Comparison of ENCODE assay signal across 20 cellular contexts in genomic region chr6:161218222-161218621, GRCh38. TPM values are rescaled to one million over a fixed set of nuclear protein-coding genes. Genes with fewer than 3 reads are reported as not detected.
A peak's percentile ranks its signal among the peaks of the same experiment; 100 is the strongest.
DNase-seq lines count a peak whose midpoint lies in the region; ATAC-seq and TF ChIP-seq lines count a peak whose summit lies in the region.
"Had no signal": no experiment of that assay in that cellular context is flagged by ENCODE, and none has a peak within 500 bp of the region (broad histone marks: within the 10 kb centered on the region; RNA-seq: fewer than 3 reads in every experiment).

No MANE protein-coding gene starts in this region.

- POLR2A ChIA-PET in HCT116 (lab: Charles Lee): no interaction called here

- H3K27ac ChIP-seq in HCT116 (ENCODE audit: low read depth, low read length) (no peak overlapping the region), angular gyrus (ENCODE audit: low read depth, low read length) (peak overlapping the region; percentile 3), foreskin keratinocyte (no peak overlapping the region)
- H3K27ac ChIP-seq: epithelial cell of prostate, right lobe of liver, upper lobe of left lung had no signal

- CTCF ChIA-PET in HCT116 (lab: Charles Lee): no interaction called here

- TF ChIP-seq CTCF in AG10803 (conservative IDR thresholded peaks at IDR 0.05; ENCODE audit: low read length): peak; percentile 18
- TF ChIP-seq CTCF in HCT116 (IDR thresholded peaks at IDR 0.05 in 2 of 3, conservative IDR thresholded peaks at IDR 0.05 in 1 of 3; ENCODE audit: borderline replicate concordance in 1 of 3, insufficient read depth in 1 of 3, low read depth in 2 of 3, low read length in 2 of 3): no peak
- peak; percentile 28 for TF ChIP-seq CTCF in foreskin keratinocyte (conservative IDR thresholded peaks at IDR 0.05)

- no peaks in the 10 kb centered on the region for H4K20me1 ChIP-seq in HCT116 (ENCODE audit: insufficient read depth)

- H3K27me3 ChIP-seq in HCT116 (ENCODE audit: insufficient read depth, low read length) (no peaks in the 10 kb centered on the region), foreskin keratinocyte (no peaks in the 10 kb centered on the region)
- H3K27me3 ChIP-seq: right lobe of liver, upper lobe of left lung had no signal

- DNase-seq in AG10803 (ENCODE audit: low read depth): no peak
- DNase-seq in HCT116 (ENCODE audit: low read depth, low spot score): no peak
- DNase-seq in foreskin keratinocyte: no peak
- no peak for DNase-seq in activated CD4-positive, alpha-beta T cell treated with anti-CD3 and anti-CD28 coated beads, Interleukin-2, amount 50 U/mL, for 48 hours
- no peak for DNase-seq in NCI-H146 (lab: John Stamatoyannopoulos, UW)
- no peak for DNase-seq in germinal center (ENCODE audit: low spot score)
- DNase-seq: activated CD4-positive, alpha-beta memory T cell treated with anti-CD3 and anti-CD28 coated beads, Interleukin-2, amount 10 ng/mL, durations not matched to agents 7 days and 5 days; activated naive CD4-positive, alpha-beta T cell treated with anti-CD3 and anti-CD28 coated beads, Interleukin-2, amount 50 U/mL, for 16 hours; activated T-cell treated with anti-CD3 and anti-CD28 coated beads, Interleukin-2, amount 50 U/mL, for 24 hours; COR-L47; cortex of kidney; NCI-H1417; NCI-H2171 treated with DMSO at 0.1 percent for 48 hours; stimulated activated naive CD4-positive, alpha-beta T cell treated with Interleukin-2 at 50 U/mL for 16 hours; T-cell had no signal

- no peak overlapping the region for H3K4me2 ChIP-seq in HCT116 (ENCODE audit: low read length)

- H2AFZ ChIP-seq in HCT116 (ENCODE audit: low read depth, low read length, poor library complexity, severe bottlenecking): no peak overlapping the region

- intact Hi-C loops in HCT116 (cut with micrococcal nuclease): loop anchor here (1.0 kb wide), 1 partner anchor 55 kb away; no protein-coding TSS in a partner anchor

- BruUV-seq in HCT116 (replicated peaks; lab: Mats Ljungman, UMichigan): no TSS peak

- H3K4me3 ChIP-seq in AG10803 (ENCODE audit: low read length) (no peak overlapping the region), HCT116 (replicated peaks in 1 of 2; ENCODE audit: low read depth in 1 of 2, low read length in 2 of 2) (no peak overlapping the region)
- H3K4me3 ChIP-seq: right lobe of liver, upper lobe of left lung had no signal

- no peaks in the 10 kb centered on the region for H3K9me2 ChIP-seq in HCT116 (ENCODE audit: insufficient read depth)

- RAD21 ChIA-PET in HCT116 (lab: Charles Lee; ENCODE audit: low non-redundant PET in 1 of 2, low total read pairs in 2 of 2, uncharacterized antibody in 2 of 2, unreplicated experiment in 2 of 2): no interaction called here

- H3K36me3 ChIP-seq in HCT116 (ENCODE audit: control insufficient read depth in 1 of 2, insufficient read depth in 2 of 2, low read length in 2 of 2): no peaks in the 10 kb centered on the region
- H3K36me3 ChIP-seq: right lobe of liver, upper lobe of left lung had no signal

- no peak for TF ChIP-seq POLR2A in HCT116 (IDR thresholded peaks at IDR 0.05; ENCODE audit: borderline replicate concordance, extremely low read depth, insufficient read depth, insufficient read length)

- no peaks in the 10 kb centered on the region for H3K4me1 ChIP-seq in HCT116 (ENCODE audit: control insufficient read depth in 1 of 2, insufficient read depth in 2 of 2, low read length in 2 of 2)
- no peaks in the 10 kb centered on the region for H3K4me1 ChIP-seq in foreskin keratinocyte
- H3K4me1 ChIP-seq: right lobe of liver, upper lobe of left lung had no signal

- peak; percentile 20; the same call in 1 of the 2 replicates for TF ChIP-seq RAD21 in HCT116 (IDR thresholded peaks at IDR 0.05; ENCODE audit: low read depth)

- ATAC-seq in HCT116: no peak
- no peak for ATAC-seq in foreskin keratinocyte
- ATAC-seq in GM19463 (IDR thresholded peaks at IDR 0.05; ENCODE audit: unreplicated experiment): no peak
- ATAC-seq: T-cell had no signal

- H3K79me2 ChIP-seq in HCT116 (ENCODE audit: insufficient read depth, low read length): no peaks in the 10 kb centered on the region

- H3K9ac ChIP-seq in HCT116 (ENCODE audit: low read length): no peak overlapping the region

- peaks cover 9 to 13% of the 10 kb centered on the region in 2 experiments; a peak in 1 of 4 replicates for H3K9me3 ChIP-seq in HCT116 (ENCODE audit: control insufficient read depth in 1 of 2, insufficient read depth in 1 of 2, low read depth in 1 of 2, low read length in 2 of 2)
- H3K9me3 ChIP-seq: right lobe of liver, upper lobe of left lung had no signal

TF ChIP-seq in HCT116, 20 proteins besides CTCF, POLR2A, EP300 and RAD21:
- no peak for TF ChIP-seq REST (IDR thresholded peaks at IDR 0.05; ENCODE audit: low read depth)

RNA-seq across cellular contexts. Expression of gene AGPAT4, which starts 55.6 kb away (rescaled TPM):
- total RNA-seq in HCT116 (2021; ENCODE audit: unreplicated experiment) (15.5 TPM), foreskin keratinocyte (3.9 and 5.8 TPM in 2 replicates)
- 9.6 and 13.4 TPM in 2 replicates for polyA plus RNA-seq in HCT116 (2012)
- 2.3 and 3.1 TPM in 2 replicates for polyA plus RNA-seq in foreskin keratinocyte

Comparison
In these comparisons a context has a peak if more than half of its experiments do, and no peak if none do; other contexts are left out.
1. CTCF ChIP-seq: peak in AG10803 (single experiment) and foreskin keratinocyte (single experiment); none in HCT116 (0 of 3).